In genomic region chr7:47979832-47980181, GRCh38 we compare ENCODE assay signal across 8 cellular contexts. TPM values are rescaled to one million over a fixed set of nuclear protein-coding genes. Genes with fewer than 3 reads are reported as not detected.
DNase-seq lines count a peak whose midpoint lies in the region; FAIRE-seq and TF ChIP-seq lines count a peak whose summit lies in the region.

No MANE protein-coding gene starts in this region.

- DNase-seq in GM12865 (ENCODE audit: low read depth) = no peak
- DNase-seq in fibroblast of lung (ENCODE audit: low read depth in 2 of 2) = no peak
- DNase-seq in retinal pigment epithelial cell (ENCODE audit: low read depth) = no peak
- no peak for DNase-seq in frontal cortex (ENCODE audit: low spot score in 2 of 2)
- DNase-seq in hepatic stellate cell (ENCODE audit: low spot score) = no peak
- DNase-seq in NCI-H2029 (lab: John Stamatoyannopoulos, UW) = no peak
- DNase-seq in foreskin melanocyte = no peak

- H3K27me3 ChIP-seq in SU-DHL-6 (ENCODE audit: low read length) (no peaks in the 10 kb centered on the region), fibroblast of lung (ENCODE audit: control insufficient read depth, insufficient read depth, low read length) (no peaks in the 10 kb centered on the region)

- H2AFZ ChIP-seq in SU-DHL-6 (ENCODE audit: low read depth, low read length, severe bottlenecking) (peak overlapping the region; percentile 92), fibroblast of lung (ENCODE audit: low read length) (no peak overlapping the region)

- peaks cover 6% of the 10 kb centered on the region for H3K4me1 ChIP-seq in fibroblast of lung (ENCODE audit: control insufficient read depth, extremely low read depth, insufficient read depth, low read length)

- peak overlapping the region; percentile 56 for H3K27ac ChIP-seq in SU-DHL-6 (ENCODE audit: low read depth, low read length)
- H3K27ac ChIP-seq in fibroblast of lung (ENCODE audit: insufficient read depth, low read length) = no peak overlapping the region

- no peak for FAIRE-seq in frontal cortex (lab: Jason Lieb, UNC)

- H3F3A ChIP-seq in SU-DHL-6 (ENCODE audit: insufficient read depth) = peaks cover 23% of the 10 kb centered on the region

- H4K20me1 ChIP-seq in SU-DHL-6 (ENCODE audit: low read depth, low read length) (no peaks in the 10 kb centered on the region), fibroblast of lung (ENCODE audit: control insufficient read depth, extremely low read depth, insufficient read depth, low read length) (no peaks in the 10 kb centered on the region)

- no peaks in the 10 kb centered on the region for H3K9me2 ChIP-seq in SU-DHL-6 (replicated peaks; ENCODE audit: insufficient read depth, low read length)

- peak overlapping the region; percentile 85 for H3K4me2 ChIP-seq in SU-DHL-6 (ENCODE audit: low read depth, low read length, poor library complexity, severe bottlenecking)
- H3K4me2 ChIP-seq in fibroblast of lung (ENCODE audit: extremely low read depth, insufficient read depth, low read length) = peak overlapping the region; percentile 1

- TF ChIP-seq CTCF in GM12865 (IDR thresholded peaks at IDR 0.05; ENCODE audit: insufficient read depth, low read depth, low read length, missing control alignments) = no peak
- TF ChIP-seq CTCF in SU-DHL-6 (IDR thresholded peaks at IDR 0.05; ENCODE audit: insufficient read depth, low read length, poor library complexity, severe bottlenecking) = no peak
- no peak for TF ChIP-seq CTCF in fibroblast of lung (conservative IDR thresholded peaks at IDR 0.05 in 1 of 2, IDR thresholded peaks at IDR 0.05 in 1 of 2; ENCODE audit: low read depth in 1 of 2, low read length in 2 of 2)
- TF ChIP-seq CTCF in retinal pigment epithelial cell (conservative IDR thresholded peaks at IDR 0.05; ENCODE audit: low read depth, low read length) = no peak

- H3K4me3 ChIP-seq in GM12865 (ENCODE audit: low read depth, low read length) = peak overlapping the region; percentile 97
- peak overlapping the region; percentile 57 for H3K4me3 ChIP-seq in SU-DHL-6 (ENCODE audit: insufficient read depth, low read length, poor library complexity, severe bottlenecking)
- H3K4me3 ChIP-seq in fibroblast of lung (replicated peaks in 1 of 4; ENCODE audit: control extremely low read depth in 1 of 4, insufficient read depth in 1 of 4, low read depth in 3 of 4, low read length in 4 of 4) = peak overlapping the region in 3 of 4 experiments; percentile 40 to 98 (median 91)
- peak overlapping the region; percentile 88 for H3K4me3 ChIP-seq in retinal pigment epithelial cell (ENCODE audit: low read length)

- H3K9ac ChIP-seq in SU-DHL-6 (ENCODE audit: low read length) (peak overlapping the region; percentile 72), fibroblast of lung (ENCODE audit: insufficient read depth, low read length) (no peak overlapping the region)

- H3K9me3 ChIP-seq in SU-DHL-6 (ENCODE audit: insufficient read depth, low read length) (no peaks in the 10 kb centered on the region), fibroblast of lung (ENCODE audit: control insufficient read depth, insufficient read depth, low read depth, low read length) (no peaks in the 10 kb centered on the region)

- H3K36me3 ChIP-seq in SU-DHL-6 (ENCODE audit: low read length) = peaks cover 30% of the 10 kb centered on the region
- peaks cover 10% of the 10 kb centered on the region for H3K36me3 ChIP-seq in fibroblast of lung (ENCODE audit: control insufficient read depth, insufficient read depth, low read length)

- peaks cover 20% of the 10 kb centered on the region for H3K79me2 ChIP-seq in SU-DHL-6 (ENCODE audit: insufficient read depth, low read length)
- H3K79me2 ChIP-seq in fibroblast of lung (ENCODE audit: control insufficient read depth, insufficient read depth, low read length) = peaks cover 12% of the 10 kb centered on the region

RNA-seq across cellular contexts. Expression of gene HUS1, which starts 0.4 kb away (rescaled TPM):
- 9.8 and 14.2 TPM in 2 replicates for total RNA-seq in fibroblast of lung
- 29.4 and 31.2 TPM in 2 replicates for polyA plus RNA-seq in fibroblast of lung
- polyA plus RNA-seq in fibroblast of lung (2012) = 15.0 and 20.0 TPM in 2 replicates
- 9.9 and 17.0 TPM in 2 replicates for polyA minus RNA-seq in fibroblast of lung (ENCODE audit: low replicate concordance)
- 15.5 TPM for total RNA-seq in frontal cortex

RNA-seq across cellular contexts. Expression of gene PKD1L1, which starts 31.5 kb away (rescaled TPM):
- total RNA-seq in fibroblast of lung = under 0.01 TPM in 2 replicates
- 0.01 and 0.12 TPM in 2 replicates for polyA plus RNA-seq in fibroblast of lung
- polyA plus RNA-seq in fibroblast of lung (2012) = 0.14 TPM in 1 of 2 replicates, not detected in the other
- polyA minus RNA-seq in fibroblast of lung (ENCODE audit: low replicate concordance) = 0.15 and 0.16 TPM in 2 replicates
- under 0.01 TPM for total RNA-seq in frontal cortex

RNA-seq across cellular contexts. Expression of gene SUN3, which starts 49.1 kb away (rescaled TPM):
- total RNA-seq in fibroblast of lung (not detected in 2 replicates), frontal cortex (not detected)
- polyA plus RNA-seq in fibroblast of lung = not detected in 2 replicates
- polyA plus RNA-seq in fibroblast of lung (2012) = not detected in 2 replicates
- polyA minus RNA-seq in fibroblast of lung (ENCODE audit: low replicate concordance) = not detected in 2 replicates

RNA-seq across cellular contexts. Expression of gene C7orf57, which starts 55.5 kb away (rescaled TPM):
- total RNA-seq in fibroblast of lung (not detected in 2 replicates), frontal cortex (under 0.01 TPM)
- not detected in 2 replicates for polyA plus RNA-seq in fibroblast of lung
- polyA plus RNA-seq in fibroblast of lung (2012) = not detected in 2 replicates
- polyA minus RNA-seq in fibroblast of lung (ENCODE audit: low replicate concordance) = not detected in 2 replicates
